ENCODE assay signal across 1 cellular context in the genomic region with DNA sequence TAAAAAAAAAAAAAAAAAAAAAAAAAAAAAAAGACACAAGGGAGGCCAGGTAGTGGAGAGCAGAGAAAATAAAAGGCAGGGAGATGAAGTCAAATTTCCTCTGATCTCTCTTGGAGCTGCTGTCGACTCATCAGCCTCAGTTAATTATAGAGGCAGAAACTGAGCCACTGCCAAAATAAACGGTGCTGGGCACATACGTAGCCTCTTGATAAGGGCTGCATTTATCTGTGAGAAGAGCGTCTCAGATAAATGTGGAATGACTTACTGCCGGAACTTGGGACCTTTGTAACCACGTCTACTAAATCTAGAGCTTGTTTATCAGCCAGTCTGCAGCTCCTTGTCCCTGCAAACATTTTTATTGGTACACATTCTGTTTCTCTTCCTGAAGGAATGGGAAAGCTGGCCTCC.
TF ChIP-seq lines count a peak whose summit lies in the region.

No MANE protein-coding gene starts in this region.

TF ChIP-seq in K562, 482 proteins besides CTCF, POLR2A, EP300 and RAD21 (continued from another document and continues in another):
- TF ChIP-seq ZNF175 (CRISPR knock-in tag; IDR thresholded peaks at IDR 0.05; ENCODE audit: low read depth) = no peak; the same call in 1 of the 2 replicates
- no peak for TF ChIP-seq SRSF1 (IDR thresholded peaks at IDR 0.05; ENCODE audit: low read depth, low read length)
- TF ChIP-seq, protein P1, sequence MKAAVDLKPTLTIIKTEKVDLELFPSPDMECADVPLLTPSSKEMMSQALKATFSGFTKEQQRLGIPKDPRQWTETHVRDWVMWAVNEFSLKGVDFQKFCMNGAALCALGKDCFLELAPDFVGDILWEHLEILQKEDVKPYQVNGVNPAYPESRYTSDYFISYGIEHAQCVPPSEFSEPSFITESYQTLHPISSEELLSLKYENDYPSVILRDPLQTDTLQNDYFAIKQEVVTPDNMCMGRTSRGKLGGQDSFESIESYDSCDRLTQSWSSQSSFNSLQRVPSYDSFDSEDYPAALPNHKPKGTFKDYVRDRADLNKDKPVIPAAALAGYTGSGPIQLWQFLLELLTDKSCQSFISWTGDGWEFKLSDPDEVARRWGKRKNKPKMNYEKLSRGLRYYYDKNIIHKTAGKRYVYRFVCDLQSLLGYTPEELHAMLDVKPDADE (conservative IDR thresholded peaks at IDR 0.05; ENCODE audit: control insufficient read depth, low read depth, low read length) = 0 out of 2 replicates have a peak, but pooled peaks have one; percentile 43
- TF ChIP-seq ZMIZ1 (IDR thresholded peaks at IDR 0.05; ENCODE audit: low read depth in 2 of 2, low read length in 2 of 2) = peak in 1 of 2 experiments; percentile 89; a peak in 2 of 4 replicates
- TF ChIP-seq CSDE1 (IDR thresholded peaks at IDR 0.05) = no peak
- TF ChIP-seq NCOA1 (IDR thresholded peaks at IDR 0.05; ENCODE audit: low read depth) = peak; percentile 87; the same call in 1 of the 2 replicates
- no peak for TF ChIP-seq OTX1 (CRISPR knock-in tag; IDR thresholded peaks at IDR 0.05)
- peak; percentile 53 for TF ChIP-seq GABPA (tag; conservative IDR thresholded peaks at IDR 0.05; ENCODE audit: low read depth)
- TF ChIP-seq BRD9 (IDR thresholded peaks at IDR 0.05; ENCODE audit: low read depth, partially characterized antibody) = no peak
- TF ChIP-seq ZNF589 (CRISPR knock-in tag; IDR thresholded peaks at IDR 0.05; ENCODE audit: low read depth) = no peak
- no peak for TF ChIP-seq MIER1 (IDR thresholded peaks at IDR 0.05; ENCODE audit: low read depth)
- no peak for TF ChIP-seq RBFOX2 (IDR thresholded peaks at IDR 0.05; ENCODE audit: low read depth, low read length)
- TF ChIP-seq GTF2A2 (tag; IDR thresholded peaks at IDR 0.05) = no peak
- TF ChIP-seq, protein P2, sequence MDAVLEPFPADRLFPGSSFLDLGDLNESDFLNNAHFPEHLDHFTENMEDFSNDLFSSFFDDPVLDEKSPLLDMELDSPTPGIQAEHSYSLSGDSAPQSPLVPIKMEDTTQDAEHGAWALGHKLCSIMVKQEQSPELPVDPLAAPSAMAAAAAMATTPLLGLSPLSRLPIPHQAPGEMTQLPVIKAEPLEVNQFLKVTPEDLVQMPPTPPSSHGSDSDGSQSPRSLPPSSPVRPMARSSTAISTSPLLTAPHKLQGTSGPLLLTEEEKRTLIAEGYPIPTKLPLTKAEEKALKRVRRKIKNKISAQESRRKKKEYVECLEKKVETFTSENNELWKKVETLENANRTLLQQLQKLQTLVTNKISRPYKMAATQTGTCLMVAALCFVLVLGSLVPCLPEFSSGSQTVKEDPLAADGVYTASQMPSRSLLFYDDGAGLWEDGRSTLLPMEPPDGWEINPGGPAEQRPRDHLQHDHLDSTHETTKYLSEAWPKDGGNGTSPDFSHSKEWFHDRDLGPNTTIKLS (IDR thresholded peaks at IDR 0.05; ENCODE audit: borderline replicate concordance, low read depth) = no peak
- no peak for TF ChIP-seq MXD1 (CRISPR knock-in tag; IDR thresholded peaks at IDR 0.05; ENCODE audit: borderline replicate concordance, poor library complexity, severe bottlenecking)
- TF ChIP-seq, protein P3, sequence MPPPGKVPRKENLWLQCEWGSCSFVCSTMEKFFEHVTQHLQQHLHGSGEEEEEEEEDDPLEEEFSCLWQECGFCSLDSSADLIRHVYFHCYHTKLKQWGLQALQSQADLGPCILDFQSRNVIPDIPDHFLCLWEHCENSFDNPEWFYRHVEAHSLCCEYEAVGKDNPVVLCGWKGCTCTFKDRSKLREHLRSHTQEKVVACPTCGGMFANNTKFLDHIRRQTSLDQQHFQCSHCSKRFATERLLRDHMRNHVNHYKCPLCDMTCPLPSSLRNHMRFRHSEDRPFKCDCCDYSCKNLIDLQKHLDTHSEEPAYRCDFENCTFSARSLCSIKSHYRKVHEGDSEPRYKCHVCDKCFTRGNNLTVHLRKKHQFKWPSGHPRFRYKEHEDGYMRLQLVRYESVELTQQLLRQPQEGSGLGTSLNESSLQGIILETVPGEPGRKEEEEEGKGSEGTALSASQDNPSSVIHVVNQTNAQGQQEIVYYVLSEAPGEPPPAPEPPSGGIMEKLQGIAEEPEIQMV (tag; conservative IDR thresholded peaks at IDR 0.05; ENCODE audit: low read depth) = no peak
- TF ChIP-seq MYNN (IDR thresholded peaks at IDR 0.05) = peak; percentile 90
- TF ChIP-seq MYNN (CRISPR knock-in tag; IDR thresholded peaks at IDR 0.05) = no peak
- no peak for TF ChIP-seq ILK (tag; IDR thresholded peaks at IDR 0.05; ENCODE audit: borderline replicate concordance, low read depth)
- no peak; the same call in 1 of the 2 replicates for TF ChIP-seq SP1 (CRISPR knock-in tag; IDR thresholded peaks at IDR 0.05)
- no peak for TF ChIP-seq HBP1 (CRISPR knock-in tag; IDR thresholded peaks at IDR 0.05)
- no peak for TF ChIP-seq EZH2 (IDR thresholded peaks at IDR 0.05; ENCODE audit: borderline replicate concordance, low read depth, low read length)
- TF ChIP-seq ZNF76 (CRISPR knock-in tag; IDR thresholded peaks at IDR 0.05; ENCODE audit: borderline replicate concordance) = no peak
- TF ChIP-seq, protein P4, sequence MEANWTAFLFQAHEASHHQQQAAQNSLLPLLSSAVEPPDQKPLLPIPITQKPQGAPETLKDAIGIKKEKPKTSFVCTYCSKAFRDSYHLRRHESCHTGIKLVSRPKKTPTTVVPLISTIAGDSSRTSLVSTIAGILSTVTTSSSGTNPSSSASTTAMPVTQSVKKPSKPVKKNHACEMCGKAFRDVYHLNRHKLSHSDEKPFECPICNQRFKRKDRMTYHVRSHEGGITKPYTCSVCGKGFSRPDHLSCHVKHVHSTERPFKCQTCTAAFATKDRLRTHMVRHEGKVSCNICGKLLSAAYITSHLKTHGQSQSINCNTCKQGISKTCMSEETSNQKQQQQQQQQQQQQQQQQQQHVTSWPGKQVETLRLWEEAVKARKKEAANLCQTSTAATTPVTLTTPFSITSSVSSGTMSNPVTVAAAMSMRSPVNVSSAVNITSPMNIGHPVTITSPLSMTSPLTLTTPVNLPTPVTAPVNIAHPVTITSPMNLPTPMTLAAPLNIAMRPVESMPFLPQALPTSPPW (CRISPR knock-in tag; IDR thresholded peaks at IDR 0.05) = peak; percentile 54; the same call in 1 of the 2 replicates
- no peak for TF ChIP-seq ZNF785 (CRISPR knock-in tag; IDR thresholded peaks at IDR 0.05)
- no peak for TF ChIP-seq ZC3H11A (IDR thresholded peaks at IDR 0.05; ENCODE audit: low read depth, low read length)
- peak; percentile 84 for TF ChIP-seq FOXM1 (IDR thresholded peaks at IDR 0.05; ENCODE audit: low read depth)
- no peak for TF ChIP-seq FOXM1 (CRISPR knock-in tag; IDR thresholded peaks at IDR 0.05; ENCODE audit: low read depth)
- TF ChIP-seq ZNF79 (CRISPR knock-in tag; IDR thresholded peaks at IDR 0.05; ENCODE audit: low read depth) = no peak
- peak; percentile 91 for TF ChIP-seq SMARCE1 (IDR thresholded peaks at IDR 0.05)
- no peak for TF ChIP-seq ZNF232 (CRISPR knock-in tag; IDR thresholded peaks at IDR 0.05)
- peak; percentile 66 for TF ChIP-seq NFE2 (IDR thresholded peaks at IDR 0.05; ENCODE audit: low read depth)
- TF ChIP-seq, protein P5, sequence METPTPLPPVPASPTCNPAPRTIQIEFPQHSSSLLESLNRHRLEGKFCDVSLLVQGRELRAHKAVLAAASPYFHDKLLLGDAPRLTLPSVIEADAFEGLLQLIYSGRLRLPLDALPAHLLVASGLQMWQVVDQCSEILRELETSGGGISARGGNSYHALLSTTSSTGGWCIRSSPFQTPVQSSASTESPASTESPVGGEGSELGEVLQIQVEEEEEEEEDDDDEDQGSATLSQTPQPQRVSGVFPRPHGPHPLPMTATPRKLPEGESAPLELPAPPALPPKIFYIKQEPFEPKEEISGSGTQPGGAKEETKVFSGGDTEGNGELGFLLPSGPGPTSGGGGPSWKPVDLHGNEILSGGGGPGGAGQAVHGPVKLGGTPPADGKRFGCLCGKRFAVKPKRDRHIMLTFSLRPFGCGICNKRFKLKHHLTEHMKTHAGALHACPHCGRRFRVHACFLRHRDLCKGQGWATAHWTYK (CRISPR knock-in tag; IDR thresholded peaks at IDR 0.05) = no peak
- TF ChIP-seq CBFA2T3 (IDR thresholded peaks at IDR 0.05) = peak; percentile 98
- peak; percentile 91 for TF ChIP-seq HDAC3 (IDR thresholded peaks at IDR 0.05; ENCODE audit: borderline replicate concordance, partially characterized antibody)
- TF ChIP-seq KAT2B (IDR thresholded peaks at IDR 0.05; ENCODE audit: low read depth, low read length) = no peak
- TF ChIP-seq E2F1 (CRISPR knock-in tag; IDR thresholded peaks at IDR 0.05) = no peak
- peak; percentile 91 for TF ChIP-seq CXXC5 (CRISPR knock-in tag; IDR thresholded peaks at IDR 0.05)
- TF ChIP-seq RBM25 (IDR thresholded peaks at IDR 0.05; ENCODE audit: low read depth, low read length, severe bottlenecking) = no peak
- no peak for TF ChIP-seq ARID3B (CRISPR knock-in tag; IDR thresholded peaks at IDR 0.05; ENCODE audit: borderline replicate concordance)
- peak; percentile 84 to 91 for TF ChIP-seq TRIM24 (IDR thresholded peaks at IDR 0.05)
- TF ChIP-seq C11orf30 (IDR thresholded peaks at IDR 0.05; ENCODE audit: low read depth) = no peak
